ENCODE assay signal across 14 cellular contexts in genomic region chr5:56668996-56669395, GRCh38.
DNase-seq lines count a peak whose midpoint lies in the region; ATAC-seq and TF ChIP-seq lines count a peak whose summit lies in the region.
"Had no signal": no experiment of that assay in that cellular context is flagged by ENCODE, and none has a peak within 500 bp of the region (broad histone marks: within the 10 kb centered on the region; RNA-seq: fewer than 3 reads in every experiment).

No MANE protein-coding gene starts in this region.

- intact Hi-C loops in sciatic nerve (cut with DNase I), result no loop called here

- peaks cover 12% of the 10 kb centered on the region for H3K27me3 Mint-ChIP-seq in activated naive CD4-positive, alpha-beta T cell treated with anti-CD3 and anti-CD28 coated beads, Interleukin-2, amount 10 ng/mL, durations not matched to agents 7 days and 5 days
- H3K27me3 Mint-ChIP-seq: activated naive CD8-positive, alpha-beta T cell had no signal

- H3K27me3 ChIP-seq in suprapubic skin, result no peaks in the 10 kb centered on the region

- no peaks in the 10 kb centered on the region for H3K36me3 ChIP-seq in suprapubic skin

- H3K4me3 ChIP-seq in suprapubic skin, result no peak overlapping the region
- H3K4me3 ChIP-seq: A549 had no signal

- no peak for TF ChIP-seq CTCF in suprapubic skin (IDR thresholded peaks at IDR 0.05)

- peaks cover 19% of the 10 kb centered on the region for H3K9me3 Mint-ChIP-seq in activated naive CD4-positive, alpha-beta T cell treated with anti-CD3 and anti-CD28 coated beads, Interleukin-2, amount 10 ng/mL, durations not matched to agents 7 days and 5 days
- H3K9me3 Mint-ChIP-seq: natural killer cell had no signal

- no peak overlapping the region for H3K4me3 Mint-ChIP-seq in activated naive CD4-positive, alpha-beta T cell treated with anti-CD3 and anti-CD28 coated beads, Interleukin-2, amount 10 ng/mL, durations not matched to agents 7 days and 5 days
- H3K4me3 Mint-ChIP-seq: activated naive CD8-positive, alpha-beta T cell; natural killer cell had no signal

- H3K4me1 ChIP-seq in suprapubic skin, result peaks cover 26% of the 10 kb centered on the region
- H3K4me1 ChIP-seq: A549 had no signal

- peak overlapping the region; percentile 59 for H3K27ac ChIP-seq in epithelial cell of prostate
- peak overlapping the region; percentile 47 for H3K27ac ChIP-seq in suprapubic skin
- H3K27ac ChIP-seq: A549 had no signal

- no peak for TF ChIP-seq EP300 in suprapubic skin (IDR thresholded peaks at IDR 0.05)

- TF ChIP-seq POLR2A in suprapubic skin (IDR thresholded peaks at IDR 0.05), result no peak

- peaks cover 35% of the 10 kb centered on the region for H3K36me3 Mint-ChIP-seq in activated naive CD4-positive, alpha-beta T cell treated with anti-CD3 and anti-CD28 coated beads, Interleukin-2, amount 10 ng/mL, durations not matched to agents 7 days and 5 days
- H3K36me3 Mint-ChIP-seq: natural killer cell had no signal

- ATAC-seq in sciatic nerve, result no peak
- ATAC-seq in GM21390 (IDR thresholded peaks at IDR 0.05; ENCODE audit: unreplicated experiment), result no peak
- ATAC-seq: A549 had no signal

- no peaks in the 10 kb centered on the region for H3K9me3 ChIP-seq in suprapubic skin
- H3K9me3 ChIP-seq: A549 had no signal

- H3K4me1 Mint-ChIP-seq in activated naive CD4-positive, alpha-beta T cell treated with anti-CD3 and anti-CD28 coated beads, Interleukin-2, amount 10 ng/mL, durations not matched to agents 7 days and 5 days, result peaks cover 65% of the 10 kb centered on the region

- H3K27ac Mint-ChIP-seq in activated naive CD4-positive, alpha-beta T cell treated with anti-CD3 and anti-CD28 coated beads, Interleukin-2, amount 10 ng/mL, durations not matched to agents 7 days and 5 days, result peak overlapping the region; percentile 94
- H3K27ac Mint-ChIP-seq: activated naive CD8-positive, alpha-beta T cell had no signal

- CTCF ChIA-PET in activated naive CD4-positive, alpha-beta T cell treated with anti-CD3 and anti-CD28 coated beads, Interleukin-2, amount 10 ng/mL, durations not matched to agents 7 days and 5 days (lab: Charles Lee), result interaction anchor here (1.6 to 1.8 kb wide), 2 partner anchors 55 to 399 kb away, joined by 6 read pairs; no protein-coding TSS in a partner anchor

- DNase-seq in activated naive CD4-positive, alpha-beta T cell treated with anti-CD3 and anti-CD28 coated beads, Interleukin-2, amount 10 ng/mL, durations not matched to agents 7 days and 5 days, result no peak
- no peak for DNase-seq in activated naive CD4-positive, alpha-beta T cell (lab: John Stamatoyannopoulos, UW)
- DNase-seq in NCI-H774 (lab: John Stamatoyannopoulos, UW) (peak; percentile 34), epithelial cell of prostate (ENCODE audit: low read depth, low spot score) (no peak), suprapubic skin (ENCODE audit: low spot score in 2 of 2) (no peak), sciatic nerve (ENCODE audit: low spot score) (no peak), EL (no peak)
- DNase-seq: activated CD4-positive, alpha-beta T cell treated with anti-CD3 and anti-CD28 coated beads for 48 hours; foreskin melanocyte; natural killer cell; NCI-H446 treated with DMSO at 0.1 percent for 48 hours had no signal

- 57% methylated on average over 5 of the region's 5 CpGs for WGBS in suprapubic skin
